ENCODE assay signal across 29 cellular contexts in the genomic region with DNA sequence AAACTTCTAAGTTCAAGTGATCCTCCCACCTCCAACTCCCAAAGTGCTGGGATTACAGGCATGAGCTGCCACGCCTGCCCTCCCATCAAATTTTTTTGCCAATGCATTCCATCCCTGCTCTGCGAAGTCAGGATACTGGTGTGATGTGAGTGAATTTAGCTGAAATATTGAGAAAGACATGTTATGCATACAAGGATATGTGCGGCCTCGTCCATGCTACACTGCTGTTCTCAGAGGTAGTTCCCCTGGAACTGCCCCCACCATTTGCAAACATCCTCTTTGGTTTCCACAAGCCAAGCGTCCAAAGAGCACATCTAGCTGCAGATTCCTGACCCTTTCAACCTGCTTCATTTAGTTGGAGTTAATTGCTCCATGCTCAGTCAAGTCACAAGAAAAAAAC. TPM values are rescaled to one million over a fixed set of nuclear protein-coding genes. Genes with fewer than 3 reads are reported as not detected.
"Had no signal": no experiment of that assay in that cellular context is flagged by ENCODE, and none has a peak within 500 bp of the region (broad histone marks: within the 10 kb centered on the region; RNA-seq: fewer than 3 reads in every experiment).

No MANE protein-coding gene starts in this region.

- ATAC-seq: activated T-helper 17 cell treated with anti-CD3 and anti-CD28 coated beads, Interleukin-2, amount 50 U/mL, for 72 hours; K562; SK-N-SH treated with all-trans-retinoic acid at 6 μM for 48 hours had no signal

- H3K9me3 Mint-ChIP-seq: activated naive CD4-positive, alpha-beta T cell treated with anti-CD3 and anti-CD28 coated beads for 36 hours; activated T-helper 17 cell treated with anti-CD3 and anti-CD28 coated beads, Interleukin-2, amount 50 U/mL, for 72 hours; T-helper 2 cell treated with Interferon-gamma antibody and Interleukin-4, amounts not matched to agents 5 μg/mL and 100 μg/mL, for 36 hours had no signal

- DNase-seq: activated CD4-positive, alpha-beta T cell treated with anti-CD3 and anti-CD28 coated beads for 48 hours; activated CD4-positive, alpha-beta T cell treated with anti-CD3 and anti-CD28 coated beads, Interleukin-2, amount 50 U/mL, for 48 hours; activated CD4-positive, CD25-positive, alpha-beta regulatory T cell treated with anti-CD3 and anti-CD28 coated beads, Interleukin-2, amount 50 U/mL, for 72 hours; activated gamma-delta T cell; activated naive CD4-positive, alpha-beta T cell treated with anti-CD3 and anti-CD28 coated beads for 36 hours; activated T-cell treated with anti-CD3 and anti-CD28 coated beads for 4 hours; activated T-cell treated with anti-CD3 and anti-CD28 coated beads, Interleukin-2, amount 50 U/mL, for 48 hours; amygdala; Karpas-422; MM.1S; NCI-H1105; NCI-H1436; NCI-H187 treated with DMSO at 0.1 percent for 48 hours; NCI-H2081 treated with DMSO at 0.1 percent for 48 hours; NCI-H446 treated with DMSO at 0.1 percent for 48 hours; NCI-H524 treated with DMSO at 0.1 percent for 48 hours; NCI-H774; Right ventricle myocardium superior; SW 1271 had no signal

- H3K36me3 ChIP-seq: Peyer's patch, SJSA1 had no signal

- H3K27ac Mint-ChIP-seq: activated naive CD4-positive, alpha-beta T cell treated with anti-CD3 and anti-CD28 coated beads for 36 hours; activated naive CD8-positive, alpha-beta T cell; activated T-helper 17 cell treated with anti-CD3 and anti-CD28 coated beads, Interleukin-2, amount 50 U/mL, for 72 hours; brain; T-helper 2 cell treated with Interferon-gamma antibody and Interleukin-4, amounts not matched to agents 5 μg/mL and 100 μg/mL, for 36 hours had no signal

- H3K4me3 ChIP-seq: K562, Peyer's patch, SJSA1 had no signal

- H3K27me3 ChIP-seq: Peyer's patch, SJSA1 had no signal

- H3K9me3 ChIP-seq: Peyer's patch, SJSA1 had no signal

- H3K36me3 Mint-ChIP-seq: activated naive CD8-positive, alpha-beta T cell; brain had no signal

- H3K27ac ChIP-seq: Peyer's patch, RWPE1, SJSA1 had no signal

- H3K4me3 Mint-ChIP-seq: activated naive CD4-positive, alpha-beta T cell treated with anti-CD3 and anti-CD28 coated beads for 36 hours; activated naive CD8-positive, alpha-beta T cell; activated T-helper 17 cell treated with anti-CD3 and anti-CD28 coated beads, Interleukin-2, amount 50 U/mL, for 72 hours; brain; T-helper 2 cell treated with Interferon-gamma antibody and Interleukin-4, amounts not matched to agents 5 μg/mL and 100 μg/mL, for 36 hours had no signal

- H3K27me3 Mint-ChIP-seq: activated naive CD8-positive, alpha-beta T cell; activated T-helper 17 cell treated with anti-CD3 and anti-CD28 coated beads, Interleukin-2, amount 50 U/mL, for 72 hours; brain had no signal

RNA-seq across cellular contexts. Expression of gene BCL2A1, which starts 36.5 kb away (rescaled TPM):
- total RNA-seq: astrocyte had no signal
